1 cellular context compared by ENCODE assay signal in the genomic region with DNA sequence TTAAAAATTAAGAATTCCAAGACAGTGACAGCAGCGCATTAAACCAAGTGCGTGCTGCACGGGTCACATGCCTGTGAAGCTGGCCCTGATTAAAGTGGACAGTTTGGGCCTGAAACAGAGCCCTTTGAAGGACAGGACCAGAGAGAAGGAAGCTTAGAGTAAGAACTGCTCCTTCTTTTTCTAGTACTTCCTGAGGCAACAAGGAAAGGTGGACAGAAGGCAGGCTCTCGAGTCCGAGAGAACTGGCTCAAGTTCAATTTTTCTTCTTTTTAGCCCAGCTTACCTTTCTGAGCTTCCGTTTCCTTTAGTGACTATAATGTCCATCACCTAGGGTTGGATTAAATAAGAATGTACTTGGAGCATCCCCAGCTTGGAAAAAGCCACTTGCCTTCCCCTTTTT.
TF ChIP-seq lines count a peak whose summit lies in the region.

No MANE protein-coding gene starts in this region.

TF ChIP-seq in SK-N-SH, 30 proteins besides CTCF, POLR2A, EP300 and RAD21 (continued from another document):
- TF ChIP-seq RFX5 (IDR thresholded peaks at IDR 0.05; ENCODE audit: low read length), result no peak
